21 cellular contexts compared by ENCODE assay signal in genomic region chr20:63241272-63241671, GRCh38. TPM values are rescaled to one million over a fixed set of nuclear protein-coding genes. Genes with fewer than 3 reads are reported as not detected.
DNase-seq lines count a peak whose midpoint lies in the region; ATAC-seq, FAIRE-seq and TF ChIP-seq lines count a peak whose summit lies in the region.
"Had no signal": no experiment of that assay in that cellular context is flagged by ENCODE, and none has a peak within 500 bp of the region (broad histone marks: within the 10 kb centered on the region; RNA-seq: fewer than 3 reads in every experiment).

No MANE protein-coding gene starts in this region.

- POLR2A ChIA-PET in A549 (lab: Yijun Ruan, JAX), result no interaction called here

- 52% methylated on average over 4 of the region's 11 CpGs for WGBS in A549 (ENCODE audit: missing lambda C conversion rate)

- TF ChIP-seq RAD21 in A549 (conservative IDR thresholded peaks at IDR 0.05 in 1 of 2, IDR thresholded peaks at IDR 0.05 in 1 of 2), result no peak

- peaks cover 2% of the 10 kb centered on the region for H3K27me3 ChIP-seq in osteoblast (ENCODE audit: insufficient read depth, low read length)

- no peak overlapping the region for H3K4me2 ChIP-seq in A549
- no peak overlapping the region for H3K4me2 ChIP-seq in osteoblast (ENCODE audit: insufficient read depth, low read length)
- H3K4me2 ChIP-seq: GM23338 had no signal

- no peak for FAIRE-seq in A549 (lab: Jason Lieb, UNC)
- FAIRE-seq: GM19239 had no signal

- H3K4me1 ChIP-seq in A549 (peaks cover 45% of the 10 kb centered on the region), osteoblast (ENCODE audit: insufficient read depth, low read length) (no peaks in the 10 kb centered on the region)

- TF ChIP-seq POLR2A in A549 (IDR thresholded peaks at IDR 0.05; ENCODE audit: low read length), result no peak

- H3K79me2 ChIP-seq in osteoblast (ENCODE audit: insufficient read depth, low read length), result no peaks in the 10 kb centered on the region

- H3K4me3 ChIP-seq in A549 (no peak overlapping the region), osteoblast (ENCODE audit: insufficient read depth, low read length) (no peak overlapping the region)
- H3K4me3 ChIP-seq: GM23338, SJCRH30 had no signal

- H3K9me3 ChIP-seq in A549 (no peaks in the 10 kb centered on the region), osteoblast (ENCODE audit: low read depth, low read length) (no peaks in the 10 kb centered on the region)
- H3K9me3 ChIP-seq: SJCRH30 had no signal

- no peak overlapping the region for H2AFZ ChIP-seq in osteoblast (ENCODE audit: low read length)
- H2AFZ ChIP-seq: GM23338 had no signal

- H3K36me3 ChIP-seq in osteoblast (ENCODE audit: insufficient read depth, low read length), result no peaks in the 10 kb centered on the region
- H3K36me3 ChIP-seq: SJCRH30 had no signal

- TF ChIP-seq CTCF in A549 (IDR thresholded peaks at IDR 0.05), result no peak
- no peak for TF ChIP-seq CTCF in osteoblast (IDR thresholded peaks at IDR 0.05; ENCODE audit: extremely low read depth, low read depth, low read length)

- CTCF ChIA-PET in A549 (lab: Yijun Ruan, JAX), result interaction anchor here (1.4 to 11.7 kb wide), 2 partner anchors 8 to 17 kb away, joined by 3 to 131 read pairs; no protein-coding TSS in a partner anchor

- no peak for ATAC-seq in A549
- ATAC-seq in activated CD4-positive, CD25-positive, alpha-beta regulatory T cell treated with anti-CD3 and anti-CD28 coated beads, Interleukin-2, amount 50 U/mL, for 24 hours, result no peak
- no peak for ATAC-seq in GM18517 (IDR thresholded peaks at IDR 0.05; ENCODE audit: unreplicated experiment)
- ATAC-seq: GM23338, HCT116, PC-3 had no signal

- H4K20me1 ChIP-seq in osteoblast (ENCODE audit: insufficient read depth, low read length), result no peaks in the 10 kb centered on the region

- peak overlapping the region; percentile 41 to 99; a peak in 5 of 6 replicates for H3K27ac ChIP-seq in A549
- no peak overlapping the region for H3K27ac ChIP-seq in osteoblast (ENCODE audit: low read depth, low read length)
- H3K27ac ChIP-seq: SJCRH30 had no signal

- no peak for TF ChIP-seq EP300 in A549 (IDR thresholded peaks at IDR 0.05)

- DNase-seq in A549 (ENCODE audit: low read depth in 1 of 2, low spot score in 1 of 2) (no peak), DMS53 treated with DMSO at 0.1 percent for 48 hours (lab: John Stamatoyannopoulos, UW; ENCODE audit: unreplicated experiment) (peak; percentile 47), NCI-H2196 treated with DMSO at 0.1 percent for 48 hours (lab: John Stamatoyannopoulos, UW; ENCODE audit: unreplicated experiment) (peak; percentile 43), dermis microvascular lymphatic vessel endothelial cell (ENCODE audit: low read depth in 2 of 2) (peak; percentile 11 to 27), nucleus accumbens (lab: John Stamatoyannopoulos, UW) (no peak), osteoblast (ENCODE audit: insufficient read length, low spot score, missing footprints) (no peak)
- DNase-seq: CD8-positive, alpha-beta memory T cell; GDM1; KBM-7; NCI-H187; NCI-H446 treated with DMSO at 0.1 percent for 48 hours; PC-3; SJCRH30 had no signal

TF ChIP-seq in A549, 52 proteins besides CTCF, POLR2A, EP300 and RAD21:
- TF ChIP-seq ZFP36 (IDR thresholded peaks at IDR 0.05; ENCODE audit: borderline replicate concordance, partially characterized antibody) (no peak), PHF8 (IDR thresholded peaks at IDR 0.05; ENCODE audit: borderline replicate concordance, low read depth) (no peak), TP53 (CRISPR knock-in tag; IDR thresholded peaks at IDR 0.05) (no peak), RCOR1 (IDR thresholded peaks at IDR 0.05; ENCODE audit: low read depth, low read length) (no peak), ZNF302 (CRISPR knock-in tag; IDR thresholded peaks at IDR 0.05) (no peak)

RNA-seq across cellular contexts. Expression of gene BIRC7, which starts 5.6 kb away (rescaled TPM):
- 0.63 and 0.81 TPM in 2 replicates for polyA plus RNA-seq in A549 (2011; rRNA removed)
- 0.70 and 1.2 TPM in 2 replicates for polyA plus RNA-seq in A549 (2012; cell fraction: cytosol; rRNA removed)
- 16.7 and 18.5 TPM in 2 replicates for polyA plus RNA-seq in A549 (2012; cell fraction: nucleus; rRNA removed)
- polyA plus RNA-seq in A549 (2017; fragmentation: RNase III; extraction: RNeasy Plus Mini Kit Qiagen cat#74134 plus additional on column Dnase treatment), result 3.2 to 4.9 TPM (median 4.9 TPM) in 3 replicates
- polyA minus RNA-seq in A549 (2011; rRNA and poly(A)+ RNA removed), result 0.33 and 0.63 TPM in 2 replicates
- total RNA-seq in dermis microvascular lymphatic vessel endothelial cell, result not detected in 2 replicates
- total RNA-seq in osteoblast, result under 0.01 and 0.29 TPM in 2 replicates
- total RNA-seq: A172; CD8-positive, alpha-beta memory T cell; PC-3; T-helper 1 cell treated with Interleukin-12 subunit alpha and Interleukin-12 subunit beta and Interleukin-4 antibody, amounts not matched to agents 30 ng/mL and 1 ng/mL, for 36 hours had no signal
- polyA plus RNA-seq: BJ; CD8-positive, alpha-beta memory T cell had no signal

RNA-seq across cellular contexts. Expression of gene NKAIN4, which starts 13.0 kb away (rescaled TPM):
- polyA plus RNA-seq in A549 (2011; rRNA removed) (5.8 and 6.4 TPM in 2 replicates), A549 (2017; fragmentation: RNase III; extraction: RNeasy Plus Mini Kit Qiagen cat#74134 plus additional on column Dnase treatment) (6.3 to 9.7 TPM (median 8.4 TPM) in 3 replicates)
- 3.4 and 5.3 TPM in 2 replicates for polyA plus RNA-seq in A549 (2012; cell fraction: cytosol; rRNA removed)
- polyA plus RNA-seq in A549 (2012; cell fraction: nucleus; rRNA removed), result 9.6 and 12.0 TPM in 2 replicates
- 4.5 and 6.3 TPM in 2 replicates for polyA minus RNA-seq in A549 (2011; rRNA and poly(A)+ RNA removed)
- total RNA-seq in dermis microvascular lymphatic vessel endothelial cell (not detected in 2 replicates), osteoblast (not detected in 2 replicates)
- total RNA-seq: A172; CD8-positive, alpha-beta memory T cell; PC-3; T-helper 1 cell treated with Interleukin-12 subunit alpha and Interleukin-12 subunit beta and Interleukin-4 antibody, amounts not matched to agents 30 ng/mL and 1 ng/mL, for 36 hours had no signal
- polyA plus RNA-seq: BJ; CD8-positive, alpha-beta memory T cell had no signal

RNA-seq across cellular contexts. Expression of gene YTHDF1, which starts 25.3 kb away (rescaled TPM):
- polyA plus RNA-seq in A549 (2011; rRNA removed) (31.4 and 31.8 TPM in 2 replicates), A549 (2017; fragmentation: RNase III; extraction: RNeasy Plus Mini Kit Qiagen cat#74134 plus additional on column Dnase treatment) (33.4 to 37.9 TPM (median 37.8 TPM) in 3 replicates)
- polyA plus RNA-seq in A549 (2012; cell fraction: cytosol; rRNA removed), result 20.9 and 23.8 TPM in 2 replicates
- polyA plus RNA-seq in A549 (2012; cell fraction: nucleus; rRNA removed), result 23.7 and 28.7 TPM in 2 replicates
- polyA minus RNA-seq in A549 (2011; rRNA and poly(A)+ RNA removed), result 27.1 and 30.7 TPM in 2 replicates
- total RNA-seq in dermis microvascular lymphatic vessel endothelial cell (16.4 and 24.3 TPM in 2 replicates), osteoblast (23.9 and 26.8 TPM in 2 replicates)

RNA-seq across cellular contexts. Expression of gene ARFGAP1, which starts 31.3 kb away (rescaled TPM):
- polyA plus RNA-seq in A549 (2011; rRNA removed), result 41.0 and 43.5 TPM in 2 replicates
- 63.2 and 87.0 TPM in 2 replicates for polyA plus RNA-seq in A549 (2012; cell fraction: cytosol; rRNA removed)
- 528 and 670 TPM in 2 replicates for polyA plus RNA-seq in A549 (2012; cell fraction: nucleus; rRNA removed)
- polyA plus RNA-seq in A549 (2017; fragmentation: RNase III; extraction: RNeasy Plus Mini Kit Qiagen cat#74134 plus additional on column Dnase treatment), result 89.4 to 106 TPM (median 102 TPM) in 3 replicates
- 36.9 and 58.2 TPM in 2 replicates for polyA minus RNA-seq in A549 (2011; rRNA and poly(A)+ RNA removed)
- total RNA-seq in dermis microvascular lymphatic vessel endothelial cell, result 36.7 and 46.8 TPM in 2 replicates
- total RNA-seq in osteoblast, result 63.1 and 68.4 TPM in 2 replicates

RNA-seq across cellular contexts. Expression of gene COL20A1, which starts 51.7 kb away (rescaled TPM):
- polyA plus RNA-seq in A549 (2011; rRNA removed), result 0.21 and 0.29 TPM in 2 replicates
- 0.16 and 0.17 TPM in 2 replicates for polyA plus RNA-seq in A549 (2012; cell fraction: cytosol; rRNA removed)
- polyA plus RNA-seq in A549 (2012; cell fraction: nucleus; rRNA removed), result 3.0 and 4.2 TPM in 2 replicates
- 0.91 to 0.93 TPM (median 0.92 TPM) in 3 replicates for polyA plus RNA-seq in A549 (2017; fragmentation: RNase III; extraction: RNeasy Plus Mini Kit Qiagen cat#74134 plus additional on column Dnase treatment)
- 0.25 and 0.49 TPM in 2 replicates for polyA minus RNA-seq in A549 (2011; rRNA and poly(A)+ RNA removed)
- total RNA-seq in dermis microvascular lymphatic vessel endothelial cell, result 0.13 TPM in 1 of 2 replicates, not detected in the other
- not detected in 2 replicates for total RNA-seq in osteoblast
- total RNA-seq: A172, PC-3, SJCRH30 had no signal
- polyA plus RNA-seq: BJ; CD8-positive, alpha-beta memory T cell had no signal

Comparison
In these comparisons a context has a peak if more than half of its experiments do, and no peak if none do; other contexts are left out.
1. DNase-seq: peak in DMS53 treated with DMSO at 0.1 percent for 48 hours (single experiment), NCI-H2196 treated with DMSO at 0.1 percent for 48 hours (single experiment) and dermis microvascular lymphatic vessel endothelial cell (2 of 2); none in A549 (0 of 2), nucleus accumbens (0 of 56) and osteoblast (single experiment).